ENCODE assay signal across 11 cellular contexts in the genomic region with DNA sequence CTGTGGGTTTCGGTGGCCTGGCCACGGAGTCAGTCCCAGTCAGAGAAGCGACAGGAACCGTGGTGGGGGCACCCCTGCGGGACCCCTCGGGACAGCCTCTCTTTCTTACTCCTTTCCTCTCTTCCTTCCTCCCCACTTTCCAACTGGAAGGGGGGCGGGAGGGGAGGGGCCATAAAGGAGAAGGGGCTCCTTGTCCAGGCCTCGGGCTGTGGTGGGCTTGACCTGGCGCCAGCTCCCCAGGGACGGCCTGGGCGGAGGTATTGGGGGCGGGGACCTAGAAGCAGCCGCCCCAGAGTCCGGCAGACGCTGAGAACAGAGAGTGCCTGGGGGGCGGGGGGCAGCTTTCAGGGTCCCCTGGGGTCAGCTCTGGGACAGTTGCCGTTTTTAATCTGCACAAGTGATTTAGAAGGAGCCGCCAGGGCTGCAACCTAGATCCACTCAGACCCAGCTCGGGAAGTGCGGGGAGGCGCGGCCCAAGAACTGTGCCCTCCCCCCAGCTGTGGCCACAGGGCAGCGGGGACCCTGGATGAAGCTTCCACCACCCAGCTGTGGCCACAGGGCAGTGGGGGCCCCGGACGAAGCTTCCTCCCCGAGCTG. TPM values are rescaled to one million over a fixed set of nuclear protein-coding genes. Genes with fewer than 3 reads are reported as not detected.
DNase-seq lines count a peak whose midpoint lies in the region; ATAC-seq and TF ChIP-seq lines count a peak whose summit lies in the region.
"Had no signal": no experiment of that assay in that cellular context is flagged by ENCODE, and none has a peak within 500 bp of the region (broad histone marks: within the 10 kb centered on the region; RNA-seq: fewer than 3 reads in every experiment).

No MANE protein-coding gene starts in this region.

- CTCF ChIA-PET in mammary epithelial cell (lab: Charles Lee; ENCODE audit: low non-redundant PET), result no interaction called here

- peak overlapping the region; percentile 41 for H3K4me3 Mint-ChIP-seq in neural crest cell
- H3K4me3 Mint-ChIP-seq: activated T-cell treated with anti-CD3 and anti-CD28 coated beads, Interleukin-2, amount 50 U/mL, for 72 hours had no signal

- no peak overlapping the region for H2AFZ ChIP-seq in mammary epithelial cell (ENCODE audit: low read depth, low read length)

- H3K4me3 ChIP-seq in breast epithelium (peak overlapping the region; percentile 13 to 67 (median 46)), mammary epithelial cell (replicated peaks in 1 of 3; ENCODE audit: insufficient read depth in 1 of 3, low read depth in 2 of 3, low read length in 3 of 3) (no peak overlapping the region), fibroblast of the aortic adventitia (ENCODE audit: low read depth, low read length) (peak overlapping the region; percentile 13), aorta (ENCODE audit: low read length in 2 of 2) (no peak overlapping the region)
- H3K4me3 ChIP-seq: A549 had no signal

- H3K27me3 Mint-ChIP-seq in neural crest cell (ENCODE audit: low read depth), result peaks cover 2% of the 10 kb centered on the region

- no peaks in the 10 kb centered on the region for H4K20me1 ChIP-seq in mammary epithelial cell (ENCODE audit: insufficient read depth, low read length)

- H3K4me1 Mint-ChIP-seq in neural crest cell, result peaks cover 39% of the 10 kb centered on the region

- WGBS in mammary epithelial cell (ENCODE audit: low coverage, missing lambda C conversion rate), result 6% methylated on average over 9 of the region's 26 CpGs
- WGBS in aorta, 2 donors, result 3 to 4% methylated on average over 24 to 26 of the region's 26 CpGs

- no peak overlapping the region for H3K27ac Mint-ChIP-seq in neural crest cell (ENCODE audit: unreplicated experiment)
- H3K27ac Mint-ChIP-seq: activated T-cell treated with anti-CD3 and anti-CD28 coated beads, Interleukin-2, amount 50 U/mL, for 72 hours had no signal

- H3K36me3 Mint-ChIP-seq in neural crest cell (ENCODE audit: low read depth), result no peaks in the 10 kb centered on the region

- no TSS peak for BruUV-seq in mammary epithelial cell (replicated peaks; lab: Mats Ljungman, UMichigan)

- peak overlapping the region; percentile 54 to 91 for H3K27ac ChIP-seq in breast epithelium
- H3K27ac ChIP-seq in mammary epithelial cell (ENCODE audit: insufficient read depth, low read depth, low read length), result no peak overlapping the region
- H3K27ac ChIP-seq in aorta (ENCODE audit: low read depth in 1 of 2, low read length in 2 of 2), result no peak overlapping the region

- no peak for TF ChIP-seq POLR2A in breast epithelium (IDR thresholded peaks at IDR 0.05)

- H3K27me3 ChIP-seq in breast epithelium (no peaks in the 10 kb centered on the region), mammary epithelial cell (ENCODE audit: insufficient read depth, low read length) (peaks cover 5% of the 10 kb centered on the region), aorta (ENCODE audit: control insufficient read depth in 1 of 2, insufficient read depth in 2 of 2, low read length in 1 of 2) (no peaks in the 10 kb centered on the region)

- peaks cover 18 to 28% of the 10 kb centered on the region in 2 donors for H3K4me1 ChIP-seq in breast epithelium
- H3K4me1 ChIP-seq in mammary epithelial cell (ENCODE audit: insufficient read depth, low read length), result peaks cover 9% of the 10 kb centered on the region
- H3K4me1 ChIP-seq in aorta (ENCODE audit: control insufficient read depth in 1 of 2, insufficient read depth in 2 of 2, low read length in 2 of 2), result no peaks in the 10 kb centered on the region

- DNase-seq in breast epithelium (ENCODE audit: low spot score in 2 of 2) (no peak), mammary epithelial cell (no peak), fibroblast of the aortic adventitia (ENCODE audit: low read depth) (no peak), neural crest cell (ENCODE audit: low read depth, low spot score) (no peak), aorta (no peak), CD1c-positive myeloid dendritic cell (ENCODE audit: extremely low spot score) (no peak), HPDE6-E6E7 (ENCODE audit: extremely low spot score) (no peak)
- DNase-seq in stimulated activated naive CD4-positive, alpha-beta T cell treated with Interleukin-2 at 50 U/mL for 16 hours (lab: John Stamatoyannopoulos, UW), result no peak
- DNase-seq: activated T-cell treated with anti-CD3 and anti-CD28 coated beads, Interleukin-2, amount 50 U/mL, for 72 hours had no signal

- H3K9me3 ChIP-seq in breast epithelium, result no peaks in the 10 kb centered on the region
- no peaks in the 10 kb centered on the region for H3K9me3 ChIP-seq in mammary epithelial cell (replicated peaks; ENCODE audit: insufficient read depth, low read length)
- H3K9me3 ChIP-seq in aorta (ENCODE audit: control insufficient read depth, low read length), result no peaks in the 10 kb centered on the region
- H3K9me3 ChIP-seq: A549 had no signal

- TF ChIP-seq CTCF in breast epithelium (IDR thresholded peaks at IDR 0.05), result no peak
- no peak for TF ChIP-seq CTCF in mammary epithelial cell (conservative IDR thresholded peaks at IDR 0.05 in 1 of 2, IDR thresholded peaks at IDR 0.05 in 1 of 2; ENCODE audit: extremely low read depth in 1 of 2, insufficient read depth in 1 of 2, low read depth in 1 of 2, low read length in 2 of 2)
- TF ChIP-seq CTCF in fibroblast of the aortic adventitia (IDR thresholded peaks at IDR 0.05; ENCODE audit: insufficient read depth, low read length), result no peak
- no peak for TF ChIP-seq CTCF in neural crest cell (conservative IDR thresholded peaks at IDR 0.05)

- no peaks in the 10 kb centered on the region for H3K9me3 Mint-ChIP-seq in neural crest cell
- H3K9me3 Mint-ChIP-seq: activated T-cell treated with anti-CD3 and anti-CD28 coated beads, Interleukin-2, amount 50 U/mL, for 72 hours had no signal

- H3K4me2 ChIP-seq in mammary epithelial cell (ENCODE audit: insufficient read depth, low read depth, low read length), result no peak overlapping the region
- H3K4me2 ChIP-seq: A549 had no signal

- in situ Hi-C loops in mammary epithelial cell (cut with MboI; ENCODE audit: low sequenced_read_pairs in 2 of 2), result no loop called here

- H3K9ac ChIP-seq in mammary epithelial cell (ENCODE audit: insufficient read depth, low read length), result no peak overlapping the region

- H3K79me2 ChIP-seq in mammary epithelial cell (ENCODE audit: insufficient read depth, low read length), result no peaks in the 10 kb centered on the region

- dilution Hi-C loops in mammary epithelial cell (cut with HindIII; ENCODE audit: low sequenced_read_pairs), result no loop called here

- intact Hi-C loops in breast epithelium (cut with DNase I; ENCODE audit: low total_unique reads), result no loop called here
- intact Hi-C loops in mammary epithelial cell (cut with micrococcal nuclease), result no loop called here
- intact Hi-C loops in aorta (cut with DNase I), result no loop called here

- ATAC-seq in aorta (ENCODE audit: low FRiP score), result peak; percentile 14
- ATAC-seq: activated T-cell treated with anti-CD3 and anti-CD28 coated beads, Interleukin-2, amount 50 U/mL, for 72 hours had no signal

- no peaks in the 10 kb centered on the region for H3K36me3 ChIP-seq in breast epithelium
- H3K36me3 ChIP-seq in mammary epithelial cell (ENCODE audit: insufficient read depth, low read length), result no peaks in the 10 kb centered on the region
- no peaks in the 10 kb centered on the region for H3K36me3 ChIP-seq in aorta (ENCODE audit: control insufficient read depth in 1 of 2, insufficient read depth in 2 of 2, low read length in 1 of 2)

RNA-seq across cellular contexts. Expression of gene ABHD16B, which starts 6.4 kb away (rescaled TPM):
- not detected for total RNA-seq in breast epithelium
- total RNA-seq in mammary epithelial cell, result not detected
- not detected for polyA plus RNA-seq in mammary epithelial cell
- polyA minus RNA-seq in mammary epithelial cell, result not detected
- not detected in 2 replicates for total RNA-seq in fibroblast of the aortic adventitia (ENCODE audit: low replicate concordance)
- total RNA-seq in neural crest cell, result not detected in 2 replicates
- total RNA-seq in aorta, result not detected
- polyA plus RNA-seq in aorta, result under 1 TPM in 1 of 2 donors, not detected in 1; 0.38 TPM
- total RNA-seq: mucosa of gallbladder had no signal
- polyA plus RNA-seq: A549 had no signal

RNA-seq across cellular contexts. Expression of gene TPD52L2, which starts 10.2 kb away (rescaled TPM):
- 100 to 1,000 TPM in 1 of 3 donors, 10 to 100 TPM in 2; 75.1 to 146 (median 84.2) TPM for total RNA-seq in breast epithelium
- 100 to 1,000 TPM; 122 to 150 TPM for total RNA-seq in mammary epithelial cell
- 157 TPM for polyA plus RNA-seq in mammary epithelial cell
- 115 TPM for polyA minus RNA-seq in mammary epithelial cell
- 100 and 136 TPM in 2 replicates for total RNA-seq in fibroblast of the aortic adventitia (ENCODE audit: low replicate concordance)
- total RNA-seq in neural crest cell, result 57.4 and 58.2 TPM in 2 replicates
- 100 to 1,000 TPM in 1 of 2 donors, 10 to 100 TPM in 1; 91.2 to 110 TPM for total RNA-seq in aorta
- polyA plus RNA-seq in aorta, result 100 to 1,000 TPM in 1 of 2 donors, 10 to 100 TPM in 1; 89.8 to 112 TPM

RNA-seq across cellular contexts. Expression of gene ZBTB46, which starts 23.8 kb away (rescaled TPM):
- total RNA-seq in breast epithelium (10 to 100 TPM in 2 of 3 donors, 1 to 10 TPM in 1; 8.2 to 18.7 (median 10.7) TPM), mammary epithelial cell (1 to 10 TPM in 1 of 2 donors, under 1 TPM in 1; 0.52 to 1.5 TPM), fibroblast of the aortic adventitia (ENCODE audit: low replicate concordance) (1.1 and 2.9 TPM in 2 replicates), neural crest cell (23.7 and 23.8 TPM in 2 replicates), aorta (10 to 100 TPM; 17.4 to 22.7 TPM)
- polyA plus RNA-seq in mammary epithelial cell (0.12 TPM), aorta (1 to 10 TPM in 1 of 2 donors, under 1 TPM in 1; 0.50 to 2.1 TPM)
- polyA minus RNA-seq in mammary epithelial cell, result not detected

RNA-seq across cellular contexts. Expression of gene DNAJC5, which starts 40.1 kb away (rescaled TPM):
- total RNA-seq in breast epithelium (10 to 100 TPM; 31.1 to 37.9 (median 37.0) TPM), mammary epithelial cell (10 to 100 TPM; 77.0 to 78.7 TPM), fibroblast of the aortic adventitia (ENCODE audit: low replicate concordance) (30.9 and 33.9 TPM in 2 replicates), neural crest cell (46.9 and 47.3 TPM in 2 replicates), aorta (10 to 100 TPM; 34.6 to 38.1 TPM)
- polyA plus RNA-seq in mammary epithelial cell (54.8 TPM), aorta (10 to 100 TPM; 16.2 to 17.2 TPM)
- polyA minus RNA-seq in mammary epithelial cell, result 106 TPM

Comparison
In these comparisons a context has a peak if more than half of its experiments do, and no peak if none do; other contexts are left out.
1. H3K27ac ChIP-seq: peak in breast epithelium (2 of 2); none in mammary epithelial cell (single experiment) and aorta (0 of 2).
2. H3K4me3 ChIP-seq: peak in breast epithelium (3 of 3) and fibroblast of the aortic adventitia (single experiment); none in mammary epithelial cell (0 of 3) and aorta (0 of 2).